ENCODE assay signal across 10 cellular contexts in the genomic region with DNA sequence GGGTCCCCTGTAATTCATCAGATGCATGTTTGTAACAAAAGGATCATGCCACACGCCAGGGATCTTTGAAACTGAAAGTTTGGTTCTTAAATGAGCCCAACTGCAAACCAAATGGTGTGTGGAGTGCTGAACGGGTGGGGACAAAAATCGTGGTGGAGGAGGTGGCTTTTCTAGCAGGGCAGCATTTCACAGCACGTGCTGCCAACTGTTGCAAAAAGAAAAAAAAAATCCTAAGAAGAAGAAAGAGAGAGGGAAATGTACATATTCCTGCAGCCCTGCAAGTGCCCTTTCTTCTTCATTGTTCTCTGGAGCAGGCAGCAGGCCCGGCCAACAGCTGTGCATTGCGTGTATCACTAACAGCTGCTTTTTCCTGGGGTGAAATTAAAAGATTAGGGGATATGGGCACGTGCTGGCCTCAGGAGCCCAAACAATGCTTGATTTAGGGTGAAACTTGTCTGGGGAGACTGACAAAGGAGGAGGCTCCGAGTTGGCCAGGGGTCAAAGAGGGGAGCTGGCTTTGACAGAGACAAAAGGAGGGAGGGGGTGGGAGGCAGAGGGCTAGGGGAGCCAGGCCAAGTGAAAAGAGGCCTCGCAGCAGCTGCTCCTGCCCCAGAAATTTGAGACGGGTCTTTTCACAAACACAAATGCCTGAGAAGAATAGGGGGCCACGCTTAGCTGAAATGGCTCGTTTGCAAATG.
A peak's percentile ranks its signal among the peaks of the same experiment; 100 is the strongest.
DNase-seq lines count a peak whose midpoint lies in the region; ATAC-seq lines count a peak whose summit lies in the region.
"Had no signal": no experiment of that assay in that cellular context is flagged by ENCODE, and none has a peak within 500 bp of the region (broad histone marks: within the 10 kb centered on the region; RNA-seq: fewer than 3 reads in every experiment).

No MANE protein-coding gene starts in this region.

- no peaks in the 10 kb centered on the region for H3K36me3 ChIP-seq in HUES64 (ENCODE audit: insufficient read depth, low read length)

- H3K4me3 ChIP-seq in HUES64 (ENCODE audit: low read length), result peak overlapping the region; percentile 33; the same call in 1 of the 2 replicates

- DNase-seq in NCI-H2171 treated with DMSO at 0.1 percent for 48 hours (lab: John Stamatoyannopoulos, UW) (peak; percentile 90), epidermal melanocyte (ENCODE audit: insufficient read length, low spot score) (peak; percentile 39), retina (peak; percentile 90), T-helper 2 cell (no peak)
- DNase-seq in activated naive CD4-positive, alpha-beta T cell treated with Interleukin-2 at 50 U/mL for 16 hours, result no peak
- no peak for DNase-seq in activated T-cell treated with anti-CD3 and anti-CD28 coated beads, Interleukin-2, amount 50 U/mL, for 48 hours
- DNase-seq: activated CD8-positive, alpha-beta memory T cell treated with anti-CD3 and anti-CD28 coated beads, Interleukin-2, amount 50 U/mL, for 4 hours had no signal

- peak overlapping the region; percentile 69 for H3K9ac ChIP-seq in HUES64 (ENCODE audit: low read depth, low read length)

- ATAC-seq in HG02970 (IDR thresholded peaks at IDR 0.05; ENCODE audit: low FRiP score, unreplicated experiment), result no peak
- ATAC-seq: esophagus mucosa had no signal

- H3K4me1 ChIP-seq in HUES64 (ENCODE audit: insufficient read depth, low read length), result peaks cover 55% of the 10 kb centered on the region

- H3K27me3 ChIP-seq in HUES64 (ENCODE audit: insufficient read depth, low read length), result peaks cover 52% of the 10 kb centered on the region

- peaks cover 5% of the 10 kb centered on the region; the same call in 1 of the 2 replicates for H3K9me3 ChIP-seq in HUES64 (ENCODE audit: insufficient read depth, low read depth, low read length)

- WGBS in HUES64, result 6% methylated on average over 12 of the region's 12 CpGs

- H3K27ac ChIP-seq in HUES64 (ENCODE audit: low read depth, low read length), result peak overlapping the region; percentile 94

Comparison
In these comparisons a context has a peak if more than half of its experiments do, and no peak if none do; other contexts are left out.
1. DNase-seq: peak in NCI-H2171 treated with DMSO at 0.1 percent for 48 hours (single experiment), epidermal melanocyte (single experiment) and retina (single experiment); none in T-helper 2 cell (0 of 5), activated naive CD4-positive, alpha-beta T cell treated with Interleukin-2 at 50 U/mL for 16 hours (single experiment) and activated T-cell treated with anti-CD3 and anti-CD28 coated beads, Interleukin-2, amount 50 U/mL, for 48 hours (0 of 2).